In genomic region chrX:151970027-151970426, GRCh38 we compare ENCODE assay signal across 1 cellular context.
TF ChIP-seq lines count a peak whose summit lies in the region.

No MANE protein-coding gene starts in this region.

TF ChIP-seq in GM23338, 12 proteins besides CTCF, POLR2A, EP300 and RAD21 (continued from another document):
- TF ChIP-seq ZNF462 (CRISPR knock-in tag; IDR thresholded peaks at IDR 0.05) (no peak), REST (IDR thresholded peaks at IDR 0.05; ENCODE audit: unreplicated experiment) (no peak), ZNF114 (CRISPR knock-in tag; IDR thresholded peaks at IDR 0.05) (no peak), STAT1 (IDR thresholded peaks at IDR 0.05; ENCODE audit: unreplicated experiment) (no peak)
